Comparison of ENCODE assay signal across 17 cellular contexts in the genomic region with DNA sequence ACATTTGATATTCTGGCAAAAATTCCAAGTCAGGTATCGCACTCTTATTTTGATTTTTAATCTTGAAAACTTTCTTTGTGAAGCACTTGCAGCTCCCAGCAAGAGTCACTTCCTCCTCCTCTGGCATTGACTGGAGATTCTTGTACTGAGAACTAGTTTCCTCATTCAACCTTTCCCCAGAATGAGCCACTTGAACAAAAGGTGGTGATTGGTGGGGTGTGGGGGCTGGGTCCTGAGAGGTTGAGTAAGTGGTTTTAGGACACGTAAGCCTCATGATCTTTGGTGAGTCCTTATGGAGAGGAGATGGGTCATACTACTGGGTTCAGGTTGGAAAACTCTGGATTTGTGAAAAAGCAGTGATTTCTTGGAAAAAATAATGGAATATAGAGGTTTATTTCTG. TPM values are rescaled to one million over a fixed set of nuclear protein-coding genes. Genes with fewer than 3 reads are reported as not detected.
DNase-seq lines count a peak whose midpoint lies in the region; ATAC-seq and TF ChIP-seq lines count a peak whose summit lies in the region.
"Had no signal": no experiment of that assay in that cellular context is flagged by ENCODE, and none has a peak within 500 bp of the region (broad histone marks: within the 10 kb centered on the region; RNA-seq: fewer than 3 reads in every experiment).

No MANE protein-coding gene starts in this region.

- peaks cover 18% of the 10 kb centered on the region for H3K4me1 Mint-ChIP-seq in WTC11
- H3K4me1 Mint-ChIP-seq: B cell had no signal

- no peak overlapping the region for H3K4me3 Mint-ChIP-seq in WTC11
- H3K4me3 Mint-ChIP-seq: B cell; CD4-positive, alpha-beta T cell had no signal

- peak overlapping the region; percentile 69; the same call in 1 of the 2 replicates for H3K27ac Mint-ChIP-seq in WTC11
- H3K27ac Mint-ChIP-seq: B cell; CD4-positive, alpha-beta T cell had no signal

- H3K36me3 ChIP-seq in H7 (replicated peaks; ENCODE audit: control insufficient read depth, insufficient read depth, low read length) = no peaks in the 10 kb centered on the region
- no peaks in the 10 kb centered on the region for H3K36me3 ChIP-seq in left lung
- H3K36me3 ChIP-seq in upper lobe of right lung = no peaks in the 10 kb centered on the region
- H3K36me3 ChIP-seq: HAP-1 had no signal

- H3K27me3 Mint-ChIP-seq in WTC11 (ENCODE audit: low read depth) = peaks cover 7% of the 10 kb centered on the region

- ATAC-seq in WTC11 (peak; percentile 67), left lung (peak; percentile 84), upper lobe of right lung (peak; percentile 83), HG02840 (IDR thresholded peaks at IDR 0.05; ENCODE audit: low FRiP score, unreplicated experiment) (no peak), GM21529 (IDR thresholded peaks at IDR 0.05; ENCODE audit: unreplicated experiment) (no peak)
- ATAC-seq: GM12878 had no signal

- H3K9me3 ChIP-seq in left lung (no peaks in the 10 kb centered on the region), upper lobe of right lung (no peaks in the 10 kb centered on the region)
- H3K9me3 ChIP-seq: HAP-1 had no signal

- H3K4me1 ChIP-seq in left lung (no peaks in the 10 kb centered on the region), upper lobe of right lung (no peaks in the 10 kb centered on the region)
- H3K4me1 ChIP-seq: HAP-1 had no signal

- TF ChIP-seq CTCF in WTC11 (IDR thresholded peaks at IDR 0.05) (no peak), left lung (IDR thresholded peaks at IDR 0.05) (no peak), upper lobe of right lung (IDR thresholded peaks at IDR 0.05) (no peak)

- H3K27me3 ChIP-seq in H7 (ENCODE audit: control insufficient read depth, insufficient read depth, low read length) (no peaks in the 10 kb centered on the region), left lung (peaks cover 4 to 32% of the 10 kb centered on the region in 2 donors), upper lobe of right lung (peaks cover 17% of the 10 kb centered on the region)

- CTCF ChIA-PET in WTC11 (lab: Charles Lee) = no interaction called here

- POLR2A ChIA-PET in WTC11 (lab: Charles Lee) = no interaction called here

- H3K27ac ChIP-seq in left lung = no peak overlapping the region
- H3K27ac ChIP-seq in upper lobe of right lung = no peak overlapping the region
- H3K27ac ChIP-seq: HL-60 had no signal

- intact Hi-C loops in left lung (cut with DNase I) = no loop called here
- intact Hi-C loops in upper lobe of right lung (cut with DNase I) = no loop called here

- H3K9me3 Mint-ChIP-seq in WTC11 = peaks cover 37% of the 10 kb centered on the region
- H3K9me3 Mint-ChIP-seq: CD4-positive, alpha-beta T cell had no signal

- peaks cover 24% of the 10 kb centered on the region for H3K36me3 Mint-ChIP-seq in WTC11

- H3K4me3 ChIP-seq in H7 (ENCODE audit: insufficient read depth, low read depth, low read length) = no peak overlapping the region
- H3K4me3 ChIP-seq in left lung = no peak overlapping the region
- no peak overlapping the region for H3K4me3 ChIP-seq in upper lobe of right lung
- H3K4me3 ChIP-seq: GM12878, HAP-1 had no signal

- DNase-seq in H7 = peak; percentile 25
- no peak for DNase-seq in WTC11 (ENCODE audit: low spot score)
- DNase-seq in left lung = peak in 1 of 2 donors; percentile 40
- peak; percentile 64 for DNase-seq in upper lobe of right lung
- no peak for DNase-seq in RPMI8226
- DNase-seq: C1 segment of cervical spinal cord; Calu3; CD4-positive, alpha-beta T cell; DMS 273 treated with DMSO at 0.1 percent for 48 hours; GOT3 had no signal

TF ChIP-seq in WTC11, 78 proteins besides CTCF, POLR2A, EP300 and RAD21 (continues in another document):
- TF ChIP-seq NFATC4 (CRISPR knock-in tag; IDR thresholded peaks at IDR 0.05) (no peak), TEAD4 (CRISPR knock-in tag; IDR thresholded peaks at IDR 0.05) (no peak), IRF2 (CRISPR knock-in tag; IDR thresholded peaks at IDR 0.05; ENCODE audit: borderline replicate concordance, low read depth) (no peak), SOX15 (CRISPR knock-in tag; IDR thresholded peaks at IDR 0.05) (no peak), KAT7 (CRISPR knock-in tag; IDR thresholded peaks at IDR 0.05; ENCODE audit: borderline replicate concordance) (no peak), EMX1 (CRISPR knock-in tag; IDR thresholded peaks at IDR 0.05) (no peak), RELA (CRISPR knock-in tag; IDR thresholded peaks at IDR 0.05; ENCODE audit: borderline replicate concordance) (no peak), NFE2L1 (CRISPR knock-in tag; IDR thresholded peaks at IDR 0.05) (no peak), SMAD4 (CRISPR knock-in tag; IDR thresholded peaks at IDR 0.05) (no peak), FOXP1 (CRISPR knock-in tag; IDR thresholded peaks at IDR 0.05; ENCODE audit: borderline replicate concordance) (no peak), GRHL2 (CRISPR knock-in tag; IDR thresholded peaks at IDR 0.05; ENCODE audit: insufficient replicate concordance, severe bottlenecking) (no peak), ETV6 (CRISPR knock-in tag; IDR thresholded peaks at IDR 0.05) (no peak), ZSCAN18 (CRISPR knock-in tag; IDR thresholded peaks at IDR 0.05) (no peak), ZNF425 (CRISPR knock-in tag; conservative IDR thresholded peaks at IDR 0.05) (no peak), ATF3 (CRISPR knock-in tag; conservative IDR thresholded peaks at IDR 0.05) (no peak)
- TF ChIP-seq, protein P1, sequence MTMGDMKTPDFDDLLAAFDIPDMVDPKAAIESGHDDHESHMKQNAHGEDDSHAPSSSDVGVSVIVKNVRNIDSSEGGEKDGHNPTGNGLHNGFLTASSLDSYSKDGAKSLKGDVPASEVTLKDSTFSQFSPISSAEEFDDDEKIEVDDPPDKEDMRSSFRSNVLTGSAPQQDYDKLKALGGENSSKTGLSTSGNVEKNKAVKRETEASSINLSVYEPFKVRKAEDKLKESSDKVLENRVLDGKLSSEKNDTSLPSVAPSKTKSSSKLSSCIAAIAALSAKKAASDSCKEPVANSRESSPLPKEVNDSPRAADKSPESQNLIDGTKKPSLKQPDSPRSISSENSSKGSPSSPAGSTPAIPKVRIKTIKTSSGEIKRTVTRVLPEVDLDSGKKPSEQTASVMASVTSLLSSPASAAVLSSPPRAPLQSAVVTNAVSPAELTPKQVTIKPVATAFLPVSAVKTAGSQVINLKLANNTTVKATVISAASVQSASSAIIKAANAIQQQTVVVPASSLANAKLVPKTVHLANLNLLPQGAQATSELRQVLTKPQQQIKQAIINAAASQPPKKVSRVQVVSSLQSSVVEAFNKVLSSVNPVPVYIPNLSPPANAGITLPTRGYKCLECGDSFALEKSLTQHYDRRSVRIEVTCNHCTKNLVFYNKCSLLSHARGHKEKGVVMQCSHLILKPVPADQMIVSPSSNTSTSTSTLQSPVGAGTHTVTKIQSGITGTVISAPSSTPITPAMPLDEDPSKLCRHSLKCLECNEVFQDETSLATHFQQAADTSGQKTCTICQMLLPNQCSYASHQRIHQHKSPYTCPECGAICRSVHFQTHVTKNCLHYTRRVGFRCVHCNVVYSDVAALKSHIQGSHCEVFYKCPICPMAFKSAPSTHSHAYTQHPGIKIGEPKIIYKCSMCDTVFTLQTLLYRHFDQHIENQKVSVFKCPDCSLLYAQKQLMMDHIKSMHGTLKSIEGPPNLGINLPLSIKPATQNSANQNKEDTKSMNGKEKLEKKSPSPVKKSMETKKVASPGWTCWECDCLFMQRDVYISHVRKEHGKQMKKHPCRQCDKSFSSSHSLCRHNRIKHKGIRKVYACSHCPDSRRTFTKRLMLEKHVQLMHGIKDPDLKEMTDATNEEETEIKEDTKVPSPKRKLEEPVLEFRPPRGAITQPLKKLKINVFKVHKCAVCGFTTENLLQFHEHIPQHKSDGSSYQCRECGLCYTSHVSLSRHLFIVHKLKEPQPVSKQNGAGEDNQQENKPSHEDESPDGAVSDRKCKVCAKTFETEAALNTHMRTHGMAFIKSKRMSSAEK (CRISPR knock-in tag; IDR thresholded peaks at IDR 0.05; ENCODE audit: borderline replicate concordance) = no peak

RNA-seq across cellular contexts. Expression of gene ONECUT1, which starts 32.3 kb away (rescaled TPM):
- total RNA-seq in H7 (2014; rRNA removed; shearing (Covaris generic)) = 8.0 and 25.0 TPM in 2 replicates
- total RNA-seq in WTC11 (2021) (33.8 to 39.3 TPM (median 35.9 TPM) in 3 replicates), left lung (not detected), upper lobe of right lung (not detected)
- total RNA-seq: B cell; CD4-positive, alpha-beta T cell; G401 had no signal

Comparison
In these comparisons a context has a peak if more than half of its experiments do, and no peak if none do; other contexts are left out.
1. DNase-seq: peak in H7 (single experiment) and upper lobe of right lung (single experiment); none in WTC11 (single experiment) and RPMI8226 (single experiment).
2. ATAC-seq: peak in WTC11 (single experiment), left lung (single experiment) and upper lobe of right lung (single experiment); none in HG02840 (single experiment) and GM21529 (single experiment).